In genomic region chr20:2734899-2735298, GRCh38 we compare ENCODE assay signal across 9 cellular contexts. TPM values are rescaled to one million over a fixed set of nuclear protein-coding genes. Genes with fewer than 3 reads are reported as not detected.
"Had no signal": no experiment of that assay in that cellular context is flagged by ENCODE, and none has a peak within 500 bp of the region (broad histone marks: within the 10 kb centered on the region; RNA-seq: fewer than 3 reads in every experiment).

No MANE protein-coding gene starts in this region.

- ATAC-seq: GM12878 had no signal

- FAIRE-seq: G401.6, GM12878, GM12891, GM12892, GM18507, GM19239 had no signal

- H3K4me3 ChIP-seq: GM12878 had no signal

- DNase-seq: GDM1, GF-D8 had no signal

RNA-seq across cellular contexts. Expression of gene EBF4, which starts 42.3 kb away (rescaled TPM):
- total RNA-seq: G401 had no signal
- polyA plus RNA-seq: GM12878 had no signal
